Comparison of ENCODE assay signal across 1 cellular context in the genomic region with DNA sequence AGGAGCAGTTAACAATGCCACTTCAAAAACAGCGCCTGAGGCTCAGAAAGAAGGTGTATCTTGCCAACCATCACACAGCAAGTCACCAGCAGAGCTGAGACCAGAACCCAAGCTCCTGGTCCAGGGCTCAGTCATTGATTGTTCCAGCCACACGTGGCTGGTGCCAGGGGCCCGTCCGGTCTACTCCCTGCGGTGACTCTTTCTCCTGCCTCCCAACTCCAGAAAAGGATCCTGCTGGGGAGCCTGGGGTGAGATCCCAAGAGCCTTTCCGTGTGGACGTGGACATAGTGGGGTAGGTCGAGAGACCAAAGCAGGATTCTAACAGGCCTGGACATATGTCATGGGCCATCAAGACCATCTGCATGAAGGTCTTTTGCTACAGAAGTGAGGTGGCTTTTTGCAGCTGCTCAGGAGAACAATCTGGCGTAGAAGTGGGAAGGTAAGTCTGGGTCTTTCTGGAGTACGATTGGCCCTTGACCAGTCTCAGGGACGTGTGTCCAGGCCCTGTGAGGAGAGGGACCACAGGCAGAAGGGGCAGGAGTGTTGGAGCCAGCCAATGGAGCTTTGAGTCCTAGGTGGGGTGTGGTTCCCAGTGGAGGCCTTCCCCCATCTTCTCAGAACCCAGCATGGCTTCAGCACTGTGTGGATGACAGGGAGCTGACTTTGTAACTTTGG.
TF ChIP-seq lines count a peak whose summit lies in the region.

No MANE protein-coding gene starts in this region.

TF ChIP-seq in HCT116, 20 proteins besides CTCF, POLR2A, EP300 and RAD21 (continued from another document):
- TF ChIP-seq, protein P1, sequence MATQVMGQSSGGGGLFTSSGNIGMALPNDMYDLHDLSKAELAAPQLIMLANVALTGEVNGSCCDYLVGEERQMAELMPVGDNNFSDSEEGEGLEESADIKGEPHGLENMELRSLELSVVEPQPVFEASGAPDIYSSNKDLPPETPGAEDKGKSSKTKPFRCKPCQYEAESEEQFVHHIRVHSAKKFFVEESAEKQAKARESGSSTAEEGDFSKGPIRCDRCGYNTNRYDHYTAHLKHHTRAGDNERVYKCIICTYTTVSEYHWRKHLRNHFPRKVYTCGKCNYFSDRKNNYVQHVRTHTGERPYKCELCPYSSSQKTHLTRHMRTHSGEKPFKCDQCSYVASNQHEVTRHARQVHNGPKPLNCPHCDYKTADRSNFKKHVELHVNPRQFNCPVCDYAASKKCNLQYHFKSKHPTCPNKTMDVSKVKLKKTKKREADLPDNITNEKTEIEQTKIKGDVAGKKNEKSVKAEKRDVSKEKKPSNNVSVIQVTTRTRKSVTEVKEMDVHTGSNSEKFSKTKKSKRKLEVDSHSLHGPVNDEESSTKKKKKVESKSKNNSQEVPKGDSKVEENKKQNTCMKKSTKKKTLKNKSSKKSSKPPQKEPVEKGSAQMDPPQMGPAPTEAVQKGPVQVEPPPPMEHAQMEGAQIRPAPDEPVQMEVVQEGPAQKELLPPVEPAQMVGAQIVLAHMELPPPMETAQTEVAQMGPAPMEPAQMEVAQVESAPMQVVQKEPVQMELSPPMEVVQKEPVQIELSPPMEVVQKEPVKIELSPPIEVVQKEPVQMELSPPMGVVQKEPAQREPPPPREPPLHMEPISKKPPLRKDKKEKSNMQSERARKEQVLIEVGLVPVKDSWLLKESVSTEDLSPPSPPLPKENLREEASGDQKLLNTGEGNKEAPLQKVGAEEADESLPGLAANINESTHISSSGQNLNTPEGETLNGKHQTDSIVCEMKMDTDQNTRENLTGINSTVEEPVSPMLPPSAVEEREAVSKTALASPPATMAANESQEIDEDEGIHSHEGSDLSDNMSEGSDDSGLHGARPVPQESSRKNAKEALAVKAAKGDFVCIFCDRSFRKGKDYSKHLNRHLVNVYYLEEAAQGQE (IDR thresholded peaks at IDR 0.05; ENCODE audit: low read depth), result no peak
- TF ChIP-seq EZH2 (IDR thresholded peaks at IDR 0.05) (no peak), FOSL1 (IDR thresholded peaks at IDR 0.05; ENCODE audit: low read depth) (no peak), YY1 (IDR thresholded peaks at IDR 0.05; ENCODE audit: extremely low read depth, insufficient replicate concordance, low read depth, low read length) (no peak), JUND (IDR thresholded peaks at IDR 0.05) (no peak), EZH2phosphoT487 (IDR thresholded peaks at IDR 0.05; ENCODE audit: borderline replicate concordance) (no peak), CBX3 (IDR thresholded peaks at IDR 0.05; ENCODE audit: low read depth) (no peak), SP1 (IDR thresholded peaks at IDR 0.05; ENCODE audit: low read depth) (no peak), CEBPB (IDR thresholded peaks at IDR 0.05; ENCODE audit: low read depth) (no peak), ELF1 (IDR thresholded peaks at IDR 0.05; ENCODE audit: borderline replicate concordance, low read depth) (no peak), EGR1 (IDR thresholded peaks at IDR 0.05; ENCODE audit: low read depth) (no peak)
- TF ChIP-seq, protein P2, sequence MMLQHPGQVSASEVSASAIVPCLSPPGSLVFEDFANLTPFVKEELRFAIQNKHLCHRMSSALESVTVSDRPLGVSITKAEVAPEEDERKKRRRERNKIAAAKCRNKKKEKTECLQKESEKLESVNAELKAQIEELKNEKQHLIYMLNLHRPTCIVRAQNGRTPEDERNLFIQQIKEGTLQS (IDR thresholded peaks at IDR 0.05), result no peak
